1 cellular context compared by ENCODE assay signal in the genomic region with DNA sequence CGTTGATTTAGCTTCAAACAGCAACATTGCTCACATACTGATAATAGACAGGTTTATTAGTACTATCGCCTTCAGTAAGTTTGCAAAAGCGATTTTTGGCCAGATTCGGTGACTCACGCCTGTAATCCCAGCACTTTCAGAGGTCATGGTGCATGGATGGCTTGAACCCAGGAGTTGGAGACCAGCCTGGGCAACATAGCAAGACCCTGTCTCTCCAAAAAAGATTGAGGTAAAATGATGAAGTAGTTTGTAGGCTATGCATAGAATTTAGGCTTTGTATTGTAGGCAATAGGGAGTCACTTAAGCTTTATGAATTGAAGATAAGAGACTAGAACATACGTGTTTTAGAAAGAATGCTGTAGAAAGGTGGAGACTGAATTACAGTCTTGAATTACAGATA.
TF ChIP-seq lines count a peak whose summit lies in the region.

No MANE protein-coding gene starts in this region.

TF ChIP-seq in neural cell, 6 proteins besides CTCF, POLR2A, EP300 and RAD21 (continued from another document):
- TF ChIP-seq, protein P1, sequence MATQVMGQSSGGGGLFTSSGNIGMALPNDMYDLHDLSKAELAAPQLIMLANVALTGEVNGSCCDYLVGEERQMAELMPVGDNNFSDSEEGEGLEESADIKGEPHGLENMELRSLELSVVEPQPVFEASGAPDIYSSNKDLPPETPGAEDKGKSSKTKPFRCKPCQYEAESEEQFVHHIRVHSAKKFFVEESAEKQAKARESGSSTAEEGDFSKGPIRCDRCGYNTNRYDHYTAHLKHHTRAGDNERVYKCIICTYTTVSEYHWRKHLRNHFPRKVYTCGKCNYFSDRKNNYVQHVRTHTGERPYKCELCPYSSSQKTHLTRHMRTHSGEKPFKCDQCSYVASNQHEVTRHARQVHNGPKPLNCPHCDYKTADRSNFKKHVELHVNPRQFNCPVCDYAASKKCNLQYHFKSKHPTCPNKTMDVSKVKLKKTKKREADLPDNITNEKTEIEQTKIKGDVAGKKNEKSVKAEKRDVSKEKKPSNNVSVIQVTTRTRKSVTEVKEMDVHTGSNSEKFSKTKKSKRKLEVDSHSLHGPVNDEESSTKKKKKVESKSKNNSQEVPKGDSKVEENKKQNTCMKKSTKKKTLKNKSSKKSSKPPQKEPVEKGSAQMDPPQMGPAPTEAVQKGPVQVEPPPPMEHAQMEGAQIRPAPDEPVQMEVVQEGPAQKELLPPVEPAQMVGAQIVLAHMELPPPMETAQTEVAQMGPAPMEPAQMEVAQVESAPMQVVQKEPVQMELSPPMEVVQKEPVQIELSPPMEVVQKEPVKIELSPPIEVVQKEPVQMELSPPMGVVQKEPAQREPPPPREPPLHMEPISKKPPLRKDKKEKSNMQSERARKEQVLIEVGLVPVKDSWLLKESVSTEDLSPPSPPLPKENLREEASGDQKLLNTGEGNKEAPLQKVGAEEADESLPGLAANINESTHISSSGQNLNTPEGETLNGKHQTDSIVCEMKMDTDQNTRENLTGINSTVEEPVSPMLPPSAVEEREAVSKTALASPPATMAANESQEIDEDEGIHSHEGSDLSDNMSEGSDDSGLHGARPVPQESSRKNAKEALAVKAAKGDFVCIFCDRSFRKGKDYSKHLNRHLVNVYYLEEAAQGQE (IDR thresholded peaks at IDR 0.05; ENCODE audit: borderline replicate concordance): no peak
